16 cellular contexts compared by ENCODE assay signal in genomic region chr9:68887232-68887631, GRCh38.
DNase-seq lines count a peak whose midpoint lies in the region; ATAC-seq lines count a peak whose summit lies in the region.
"Had no signal": no experiment of that assay in that cellular context is flagged by ENCODE, and none has a peak within 500 bp of the region (broad histone marks: within the 10 kb centered on the region; RNA-seq: fewer than 3 reads in every experiment).

No MANE protein-coding gene starts in this region.

- peak overlapping the region; percentile 3 for H3K27ac Mint-ChIP-seq in stimulated activated naive CD8-positive, alpha-beta T cell treated with anti-CD3 and anti-CD28 coated beads, Interleukin-15, Interleukin-2, amounts not matched to agents 100 ng/mL and 50 ng/mL, for 24 hours
- no peak overlapping the region for H3K27ac Mint-ChIP-seq in stimulated activated naive CD8-positive, alpha-beta T cell treated with anti-CD3 and anti-CD28 coated beads, Interleukin-15, amount 100 ng/mL, for 72 hours
- H3K27ac Mint-ChIP-seq in activated T-helper 2 cell treated with anti-CD3 and anti-CD28 coated beads, Interferon-gamma antibody, Interleukin-2, Interleukin-4, amounts not matched to agents 10 μg/mL and 5 μg/mL and 100 μg/mL, durations not matched to agents 14 hours and 24 hours and 36 hours, result peak overlapping the region; percentile 62
- H3K27ac Mint-ChIP-seq in activated naive CD8-positive, alpha-beta T cell treated with anti-CD3 and anti-CD28 coated beads for 36 hours, result no peak overlapping the region

- H3K4me1 Mint-ChIP-seq in stimulated activated naive CD8-positive, alpha-beta T cell treated with anti-CD3 and anti-CD28 coated beads, Interleukin-15, Interleukin-2, amounts not matched to agents 100 ng/mL and 50 ng/mL, for 24 hours (ENCODE audit: low read depth), result peaks cover 21% of the 10 kb centered on the region
- H3K4me1 Mint-ChIP-seq in stimulated activated naive CD8-positive, alpha-beta T cell treated with anti-CD3 and anti-CD28 coated beads, Interleukin-15, amount 100 ng/mL, for 72 hours, result peaks cover 12% of the 10 kb centered on the region
- H3K4me1 Mint-ChIP-seq in activated T-helper 2 cell treated with anti-CD3 and anti-CD28 coated beads, Interferon-gamma antibody, Interleukin-2, Interleukin-4, amounts not matched to agents 10 μg/mL and 5 μg/mL and 100 μg/mL, durations not matched to agents 14 hours and 24 hours and 36 hours (ENCODE audit: low read depth), result peaks cover 35% of the 10 kb centered on the region
- H3K4me1 Mint-ChIP-seq in activated naive CD8-positive, alpha-beta T cell treated with anti-CD3 and anti-CD28 coated beads for 36 hours, result peaks cover 7% of the 10 kb centered on the region

- no peaks in the 10 kb centered on the region for H3K36me3 Mint-ChIP-seq in stimulated activated naive CD8-positive, alpha-beta T cell treated with anti-CD3 and anti-CD28 coated beads, Interleukin-15, Interleukin-2, amounts not matched to agents 100 ng/mL and 50 ng/mL, for 24 hours (ENCODE audit: low read depth)
- peaks cover 55% of the 10 kb centered on the region for H3K36me3 Mint-ChIP-seq in activated T-helper 2 cell treated with anti-CD3 and anti-CD28 coated beads, Interferon-gamma antibody, Interleukin-2, Interleukin-4, amounts not matched to agents 10 μg/mL and 5 μg/mL and 100 μg/mL, durations not matched to agents 14 hours and 24 hours and 36 hours (ENCODE audit: low read depth)
- H3K36me3 Mint-ChIP-seq in activated naive CD8-positive, alpha-beta T cell treated with anti-CD3 and anti-CD28 coated beads for 36 hours, result peaks cover 2% of the 10 kb centered on the region

- no peak for ATAC-seq in stimulated activated naive CD8-positive, alpha-beta T cell treated with anti-CD3 and anti-CD28 coated beads, Interleukin-15, amount 100 ng/mL, for 72 hours
- peak; percentile 59 for ATAC-seq in HG03095 (IDR thresholded peaks at IDR 0.05; ENCODE audit: unreplicated experiment)
- ATAC-seq in HG02870 (IDR thresholded peaks at IDR 0.05; ENCODE audit: unreplicated experiment), result no peak
- no peak for ATAC-seq in left colon
- ATAC-seq: HCT116, Panc1 had no signal

- H3K9me3 Mint-ChIP-seq in stimulated activated naive CD8-positive, alpha-beta T cell treated with anti-CD3 and anti-CD28 coated beads, Interleukin-15, Interleukin-2, amounts not matched to agents 100 ng/mL and 50 ng/mL, for 24 hours, result no peaks in the 10 kb centered on the region
- H3K9me3 Mint-ChIP-seq in stimulated activated naive CD8-positive, alpha-beta T cell treated with anti-CD3 and anti-CD28 coated beads, Interleukin-15, amount 100 ng/mL, for 72 hours, result no peaks in the 10 kb centered on the region
- H3K9me3 Mint-ChIP-seq in activated T-helper 2 cell treated with anti-CD3 and anti-CD28 coated beads, Interferon-gamma antibody, Interleukin-2, Interleukin-4, amounts not matched to agents 10 μg/mL and 5 μg/mL and 100 μg/mL, durations not matched to agents 14 hours and 24 hours and 36 hours, result no peaks in the 10 kb centered on the region
- no peaks in the 10 kb centered on the region for H3K9me3 Mint-ChIP-seq in activated naive CD8-positive, alpha-beta T cell treated with anti-CD3 and anti-CD28 coated beads for 36 hours

- intact Hi-C loops in activated T-helper 2 cell treated with anti-CD3 and anti-CD28 coated beads, Interferon-gamma antibody, Interleukin-2, Interleukin-4, amounts not matched to agents 10 μg/mL and 5 μg/mL and 100 μg/mL, durations not matched to agents 14 hours and 24 hours and 36 hours (cut with micrococcal nuclease), result loop anchor here (5.0 to 10.0 kb wide), 3 partner anchors 85 to 302 kb away; partner anchors contain the start of gene PIP5K1B
- intact Hi-C loops in left colon (cut with DNase I, micrococcal nuclease), result no loop called here

- H3K4me3 Mint-ChIP-seq in stimulated activated naive CD8-positive, alpha-beta T cell treated with anti-CD3 and anti-CD28 coated beads, Interleukin-15, Interleukin-2, amounts not matched to agents 100 ng/mL and 50 ng/mL, for 24 hours, result no peak overlapping the region
- no peak overlapping the region for H3K4me3 Mint-ChIP-seq in stimulated activated naive CD8-positive, alpha-beta T cell treated with anti-CD3 and anti-CD28 coated beads, Interleukin-15, amount 100 ng/mL, for 72 hours
- peak overlapping the region; percentile 17 for H3K4me3 Mint-ChIP-seq in activated T-helper 2 cell treated with anti-CD3 and anti-CD28 coated beads, Interferon-gamma antibody, Interleukin-2, Interleukin-4, amounts not matched to agents 10 μg/mL and 5 μg/mL and 100 μg/mL, durations not matched to agents 14 hours and 24 hours and 36 hours (ENCODE audit: low read depth)
- H3K4me3 Mint-ChIP-seq in activated naive CD8-positive, alpha-beta T cell treated with anti-CD3 and anti-CD28 coated beads for 36 hours, result no peak overlapping the region

- no peaks in the 10 kb centered on the region for H3K27me3 Mint-ChIP-seq in stimulated activated naive CD8-positive, alpha-beta T cell treated with anti-CD3 and anti-CD28 coated beads, Interleukin-15, Interleukin-2, amounts not matched to agents 100 ng/mL and 50 ng/mL, for 24 hours
- H3K27me3 Mint-ChIP-seq in stimulated activated naive CD8-positive, alpha-beta T cell treated with anti-CD3 and anti-CD28 coated beads, Interleukin-15, amount 100 ng/mL, for 72 hours, result peaks cover 10% of the 10 kb centered on the region
- H3K27me3 Mint-ChIP-seq in activated T-helper 2 cell treated with anti-CD3 and anti-CD28 coated beads, Interferon-gamma antibody, Interleukin-2, Interleukin-4, amounts not matched to agents 10 μg/mL and 5 μg/mL and 100 μg/mL, durations not matched to agents 14 hours and 24 hours and 36 hours (ENCODE audit: low read depth), result no peaks in the 10 kb centered on the region
- H3K27me3 Mint-ChIP-seq in activated naive CD8-positive, alpha-beta T cell treated with anti-CD3 and anti-CD28 coated beads for 36 hours, result no peaks in the 10 kb centered on the region

- no peak for DNase-seq in stimulated activated naive CD8-positive, alpha-beta T cell treated with anti-CD3 and anti-CD28 coated beads, Interleukin-15, amount 100 ng/mL, for 72 hours
- DNase-seq in activated T-helper 2 cell treated with anti-CD3 and anti-CD28 coated beads, Interferon-gamma antibody, Interleukin-2, Interleukin-4, amounts not matched to agents 10 μg/mL and 5 μg/mL and 100 μg/mL, durations not matched to agents 14 hours and 24 hours and 36 hours (ENCODE audit: low spot score), result no peak
- no peak for DNase-seq in activated naive CD8-positive, alpha-beta T cell treated with anti-CD3 and anti-CD28 coated beads for 36 hours
- no peak for DNase-seq in left colon
- DNase-seq: KBM-7, NCI-H1105, NCI-H187, NCI-H446 treated with DMSO at 0.1 percent for 48 hours, NCI-H82, Right ventricle myocardium superior, SK-N-SH had no signal

Comparison
In these comparisons a context has a peak if more than half of its experiments do, and no peak if none do; other contexts are left out.
1. H3K27ac Mint-ChIP-seq: peak in stimulated activated naive CD8-positive, alpha-beta T cell treated with anti-CD3 and anti-CD28 coated beads, Interleukin-15, Interleukin-2, amounts not matched to agents 100 ng/mL and 50 ng/mL, for 24 hours (single experiment) and activated T-helper 2 cell treated with anti-CD3 and anti-CD28 coated beads, Interferon-gamma antibody, Interleukin-2, Interleukin-4, amounts not matched to agents 10 μg/mL and 5 μg/mL and 100 μg/mL, durations not matched to agents 14 hours and 24 hours and 36 hours (single experiment); none in stimulated activated naive CD8-positive, alpha-beta T cell treated with anti-CD3 and anti-CD28 coated beads, Interleukin-15, amount 100 ng/mL, for 72 hours (0 of 2) and activated naive CD8-positive, alpha-beta T cell treated with anti-CD3 and anti-CD28 coated beads for 36 hours (single experiment).